In the genomic region with DNA sequence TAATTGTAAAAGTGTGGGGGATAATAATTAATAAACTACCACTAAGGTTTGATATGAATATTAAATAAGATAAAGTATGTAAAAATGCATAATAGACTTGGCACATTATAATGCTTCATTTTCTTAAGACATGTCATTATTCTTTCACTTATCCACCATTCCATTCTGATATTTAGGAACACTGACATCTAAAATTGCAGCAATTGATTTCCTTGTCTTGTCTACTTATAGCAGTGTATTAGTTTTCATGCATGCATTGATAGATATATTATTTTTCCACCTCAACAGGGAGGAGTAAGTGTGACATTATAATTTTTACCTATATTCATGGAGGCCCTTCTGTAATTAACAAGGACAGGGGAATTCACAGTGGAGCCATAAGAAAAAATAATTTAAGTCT, we compare ENCODE assay signal across 28 cellular contexts. TPM values are rescaled to one million over a fixed set of nuclear protein-coding genes. Genes with fewer than 3 reads are reported as not detected.
"Had no signal": no experiment of that assay in that cellular context is flagged by ENCODE, and none has a peak within 500 bp of the region (broad histone marks: within the 10 kb centered on the region; RNA-seq: fewer than 3 reads in every experiment).

No MANE protein-coding gene starts in this region.

- H3K27ac Mint-ChIP-seq: stimulated activated effector memory CD8-positive, alpha-beta T cell treated with anti-CD3 and anti-CD28 coated beads, Interleukin-12 subunit alpha, Interleukin-12 subunit beta, amount 100 ng/mL, for 72 hours; stimulated activated memory B cell treated with anti-CD40 and anti-IgM and Interleukin-4, amounts not matched to agents 10 μg/mL and 1 μg/mL and 100 μg/mL, for 72 hours; stimulated activated naive B cell treated with anti-CD40 and anti-IgM and Interleukin-4, amounts not matched to agents 10 μg/mL and 1 μg/mL and 100 μg/mL, for 72 hours; stimulated activated naive CD8-positive, alpha-beta T cell treated with anti-CD3 and anti-CD28 coated beads, Interleukin-15, amount 100 ng/mL, for 72 hours; stimulated activated naive CD8-positive, alpha-beta T cell treated with anti-CD3 and anti-CD28 coated beads, Interleukin-15, Interleukin-2, amounts not matched to agents 100 ng/mL and 50 ng/mL, for 24 hours; type B pancreatic cell had no signal

- H3K27me3 Mint-ChIP-seq: stimulated activated memory B cell treated with anti-CD40 and anti-IgM and Interleukin-4, amounts not matched to agents 10 μg/mL and 1 μg/mL and 100 μg/mL, for 72 hours; type B pancreatic cell had no signal

- H3K4me3 ChIP-seq: stomach, suprapubic skin, testis, thoracic aorta, thyroid gland, tibial artery, tibial nerve, transverse colon, upper lobe of left lung, upper lobe of right lung, uterus, vagina had no signal

- H3K4me1 Mint-ChIP-seq: stimulated activated effector memory CD8-positive, alpha-beta T cell treated with anti-CD3 and anti-CD28 coated beads, Interleukin-12 subunit alpha, Interleukin-12 subunit beta, amount 100 ng/mL, for 72 hours; stimulated activated memory B cell treated with anti-CD40 and anti-IgM and Interleukin-4, amounts not matched to agents 10 μg/mL and 1 μg/mL and 100 μg/mL, for 72 hours; stimulated activated naive B cell treated with anti-CD40 and anti-IgM and Interleukin-4, amounts not matched to agents 10 μg/mL and 1 μg/mL and 100 μg/mL, for 72 hours; stimulated activated naive CD8-positive, alpha-beta T cell treated with anti-CD3 and anti-CD28 coated beads, Interleukin-15, amount 100 ng/mL, for 72 hours had no signal

- H3K36me3 ChIP-seq: stomach, suprapubic skin, thoracic aorta, thyroid gland, tibial artery, tibial nerve, transverse colon, upper lobe of left lung, upper lobe of right lung, uterus, vagina had no signal

- DNase-seq: stimulated activated CD4-positive, alpha-beta T cell treated with anti-CD3 and anti-CD28 coated beads, Interleukin-2, amount 100 ng/mL, for 48 hours; stimulated activated CD4-positive, alpha-beta T cell treated with anti-CD3 and anti-CD28 coated beads, Interleukin-4, amount 100 ng/mL, for 1 hour; stimulated activated CD4-positive, alpha-beta T cell treated with anti-CD3 and anti-CD28 coated beads, Interleukin-4, amount 100 ng/mL, for 24 hours; stimulated activated CD4-positive, alpha-beta T cell treated with anti-CD3 and anti-CD28 coated beads, Interleukin-4, amount 100 ng/mL, for 4 hours; stimulated activated CD8-positive, alpha-beta memory T cell treated with anti-CD3 and anti-CD28 coated beads, Interleukin-4, amount 100 ng/mL, for 48 hours; stimulated activated naive B cell treated with anti-CD40 and anti-IgM and Interleukin-4, amounts not matched to agents 10 μg/mL and 1 μg/mL and 100 μg/mL, for 72 hours; stimulated activated naive CD4-positive, alpha-beta T cell; stimulated activated naive CD4-positive, alpha-beta T cell treated with Interleukin-2 at 50 U/mL for 16 hours; stimulated activated naive CD8-positive, alpha-beta T cell treated with anti-CD3 and anti-CD28 coated beads, Interleukin-15, amount 100 ng/mL, for 72 hours; stimulated activated naive CD8-positive, alpha-beta T cell treated with anti-CD3 and anti-CD28 coated beads, Interleukin-15, Interleukin-2, amounts not matched to agents 100 U/mL and 50 U/mL, for 24 hours; stomach; substantia nigra; testis; thyroid gland; tibial artery; transverse colon; trophoblast cell; upper lobe of left lung; upper lobe of right lung; uterus had no signal

- H3K4me3 Mint-ChIP-seq: stimulated activated effector memory CD8-positive, alpha-beta T cell treated with anti-CD3 and anti-CD28 coated beads, Interleukin-12 subunit alpha, Interleukin-12 subunit beta, amount 100 ng/mL, for 72 hours; stimulated activated memory B cell treated with anti-CD40 and anti-IgM and Interleukin-4, amounts not matched to agents 10 μg/mL and 1 μg/mL and 100 μg/mL, for 72 hours; stimulated activated naive B cell treated with anti-CD40 and anti-IgM and Interleukin-4, amounts not matched to agents 10 μg/mL and 1 μg/mL and 100 μg/mL, for 72 hours; stimulated activated naive CD8-positive, alpha-beta T cell treated with anti-CD3 and anti-CD28 coated beads, Interleukin-15, amount 100 ng/mL, for 72 hours; stimulated activated naive CD8-positive, alpha-beta T cell treated with anti-CD3 and anti-CD28 coated beads, Interleukin-15, Interleukin-2, amounts not matched to agents 100 ng/mL and 50 ng/mL, for 24 hours; type B pancreatic cell had no signal

- H3K9me3 ChIP-seq: testis, thyroid gland, upper lobe of right lung, vagina had no signal

- H3K4me1 ChIP-seq: stomach, suprapubic skin, testis, thyroid gland, tibial artery, tibial nerve, transverse colon, upper lobe of left lung, upper lobe of right lung, uterus, vagina had no signal

- H3K36me3 Mint-ChIP-seq: stimulated activated effector memory CD8-positive, alpha-beta T cell treated with anti-CD3 and anti-CD28 coated beads, Interleukin-12 subunit alpha, Interleukin-12 subunit beta, amount 100 ng/mL, for 72 hours; stimulated activated memory B cell treated with anti-CD40 and anti-IgM and Interleukin-4, amounts not matched to agents 10 μg/mL and 1 μg/mL and 100 μg/mL, for 72 hours; type B pancreatic cell had no signal

- H3K27me3 ChIP-seq: stomach, suprapubic skin, testis, thyroid gland, tibial artery, tibial nerve, transverse colon, upper lobe of left lung, upper lobe of right lung, uterus, vagina had no signal

- H3K27ac ChIP-seq: stomach, suprapubic skin, testis, thoracic aorta, thyroid gland, tibial artery, tibial nerve, transverse colon, upper lobe of left lung, upper lobe of right lung, uterus, vagina had no signal

- ATAC-seq: stimulated activated effector memory CD8-positive, alpha-beta T cell treated with anti-CD3 and anti-CD28 coated beads, Interleukin-12 subunit alpha, Interleukin-12 subunit beta, amount 100 ng/mL, for 72 hours; stimulated activated memory B cell treated with anti-CD40 and anti-IgM and Interleukin-4, amounts not matched to agents 10 μg/mL and 1 μg/mL and 100 μg/mL, for 72 hours; stimulated activated naive B cell treated with anti-CD40 and anti-IgM and Interleukin-4, amounts not matched to agents 10 μg/mL and 1 μg/mL and 100 μg/mL, for 72 hours; stimulated activated naive CD8-positive, alpha-beta T cell treated with anti-CD3 and anti-CD28 coated beads, Interleukin-15, amount 100 ng/mL, for 72 hours; stimulated activated naive CD8-positive, alpha-beta T cell treated with anti-CD3 and anti-CD28 coated beads, Interleukin-15, Interleukin-2, amounts not matched to agents 100 U/mL and 50 U/mL, for 24 hours; upper lobe of right lung had no signal

RNA-seq across cellular contexts. Expression of gene RGS4, which starts 41.6 kb away (rescaled TPM):
- total RNA-seq: suprapubic skin had no signal
